4 cellular contexts compared by ENCODE assay signal in the genomic region with DNA sequence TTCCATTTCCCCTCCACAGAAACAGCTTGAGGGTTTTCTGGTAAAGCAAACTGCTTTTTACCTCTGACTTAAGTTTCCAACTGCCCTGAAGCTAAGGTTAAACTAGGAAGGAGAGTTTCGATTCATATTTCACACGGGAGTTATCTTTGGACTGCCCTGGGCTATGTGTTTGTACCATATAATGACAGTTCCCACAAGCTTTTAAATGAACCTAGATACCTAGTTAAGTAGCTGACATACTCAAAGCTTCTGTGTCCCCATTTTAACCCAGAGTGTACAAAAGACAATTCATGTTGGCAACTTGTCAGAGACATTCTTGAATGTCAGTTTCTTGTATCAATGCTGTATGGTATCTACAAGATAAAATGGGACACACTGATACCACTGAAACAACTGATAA.
"Had no signal": no experiment of that assay in that cellular context is flagged by ENCODE, and none has a peak within 500 bp of the region (broad histone marks: within the 10 kb centered on the region; RNA-seq: fewer than 3 reads in every experiment).

No MANE protein-coding gene starts in this region.

- ATAC-seq: GM23338 had no signal

- H3K4me3 ChIP-seq: GM23338 had no signal

- DNase-seq: H9, HCEC 1CT, IMR-90 had no signal
